8 cellular contexts compared by ENCODE assay signal in genomic region chr16:81431554-81432353, GRCh38. TPM values are rescaled to one million over a fixed set of nuclear protein-coding genes. Genes with fewer than 3 reads are reported as not detected.
DNase-seq lines count a peak whose midpoint lies in the region; ATAC-seq and TF ChIP-seq lines count a peak whose summit lies in the region.
"Had no signal": no experiment of that assay in that cellular context is flagged by ENCODE, and none has a peak within 500 bp of the region (broad histone marks: within the 10 kb centered on the region; RNA-seq: fewer than 3 reads in every experiment).

No MANE protein-coding gene starts in this region.

- H3K9ac ChIP-seq in PC-3 (ENCODE audit: low read length) = peak overlapping the region; percentile 28; the same call in 1 of the 2 replicates

- H3K4me1 ChIP-seq in PC-3 (ENCODE audit: insufficient read depth, low read length) (peaks cover 13% of the 10 kb centered on the region; the same call in 1 of the 2 replicates), heart right ventricle (peaks cover 0 to 16% (median 0%) of the 10 kb centered on the region in 9 donors), upper lobe of right lung (no peaks in the 10 kb centered on the region)

- DNase-seq in PC-3 = peak; percentile 64
- no peak for DNase-seq in heart right ventricle
- peak; percentile 72 for DNase-seq in upper lobe of right lung
- no peak for DNase-seq in KG1 (lab: John Stamatoyannopoulos, UW)
- no peak for DNase-seq in activated CD4-positive, alpha-beta T cell treated with anti-CD3 and anti-CD28 coated beads for 48 hours
- no peak for DNase-seq in GM19240 (ENCODE audit: insufficient read length, low spot score)
- DNase-seq: spleen had no signal

- no peaks in the 10 kb centered on the region for H3K79me2 ChIP-seq in PC-3 (ENCODE audit: low read length)

- BruUV-seq in PC-3 (replicated peaks; lab: Mats Ljungman, UMichigan) = no TSS peak

- H3K36me3 ChIP-seq in PC-3 (ENCODE audit: low read depth, low read length) = no peaks in the 10 kb centered on the region
- no peaks in the 10 kb centered on the region for H3K36me3 ChIP-seq in heart right ventricle
- H3K36me3 ChIP-seq in upper lobe of right lung = no peaks in the 10 kb centered on the region
- H3K36me3 ChIP-seq: spleen had no signal

- H3K27ac ChIP-seq in PC-3 (ENCODE audit: low read length) (peak overlapping the region; percentile 59), heart right ventricle (peak overlapping the region in 2 of 10 donors; percentile 29 to 70), upper lobe of right lung (no peak overlapping the region)

- no peaks in the 10 kb centered on the region for H3F3A ChIP-seq in PC-3 (ENCODE audit: low read length, unreplicated experiment)

- H4K20me1 ChIP-seq in PC-3 (ENCODE audit: low read length) = no peaks in the 10 kb centered on the region

- H2AFZ ChIP-seq in PC-3 (ENCODE audit: low read length) = no peak overlapping the region

- H3K4me2 ChIP-seq in PC-3 (ENCODE audit: low read length) = no peak overlapping the region

- POLR2A ChIA-PET in PC-3 (lab: Charles Lee; ENCODE audit: unreplicated experiment) = no interaction called here

- H3K4me3 ChIP-seq in PC-3 (ENCODE audit: low read length) (no peak overlapping the region), heart right ventricle (no peak overlapping the region), upper lobe of right lung (no peak overlapping the region)
- H3K4me3 ChIP-seq: spleen had no signal

- peak; percentile 36 for ATAC-seq in HG02938 (IDR thresholded peaks at IDR 0.05; ENCODE audit: unreplicated experiment)
- ATAC-seq in PC-3 = peak; percentile 78
- peak in 7 of 8 donors; percentile 32 to 90 (median 73) for ATAC-seq in heart right ventricle
- peak; percentile 93 for ATAC-seq in upper lobe of right lung

- H3K9me2 ChIP-seq in PC-3 (replicated peaks; ENCODE audit: low read length) = no peaks in the 10 kb centered on the region

- CTCF ChIA-PET in PC-3 (lab: Charles Lee) = no interaction called here

- no peak for TF ChIP-seq CTCF in PC-3 (conservative IDR thresholded peaks at IDR 0.05; ENCODE audit: low read depth, low read length)
- no peak for TF ChIP-seq CTCF in heart right ventricle (IDR thresholded peaks at IDR 0.05)
- TF ChIP-seq CTCF in upper lobe of right lung (IDR thresholded peaks at IDR 0.05) = no peak

- 80 to 84% methylated on average over 23 of the region's 23 CpGs for WGBS in heart right ventricle, 2 donors

- no peaks in the 10 kb centered on the region for H3K27me3 ChIP-seq in PC-3 (ENCODE audit: low read length)
- H3K27me3 ChIP-seq in heart right ventricle = peaks cover 0 to under 1% (median 0%) of the 10 kb centered on the region in 7 donors
- no peaks in the 10 kb centered on the region for H3K27me3 ChIP-seq in upper lobe of right lung
- H3K27me3 ChIP-seq: spleen had no signal

- intact Hi-C loops in PC-3 (cut with micrococcal nuclease) (no loop called here), heart right ventricle (cut with DNase I) (no loop called here), upper lobe of right lung (cut with DNase I) (no loop called here)

- H3K9me3 ChIP-seq in PC-3 (ENCODE audit: low read length) (no peaks in the 10 kb centered on the region), heart right ventricle (no peaks in the 10 kb centered on the region), upper lobe of right lung (no peaks in the 10 kb centered on the region)
- H3K9me3 ChIP-seq: spleen had no signal

RNA-seq across cellular contexts. Expression of gene CMIP, which starts 12.9 kb away (rescaled TPM):
- 25.7 and 43.7 TPM in 2 replicates for total RNA-seq in PC-3 (2014; rRNA removed)
- 10 to 100 TPM in 9 of 10 donors, 1 to 10 TPM in 1; 8.8 to 32.8 (median 14.0) TPM for total RNA-seq in heart right ventricle
- 1 to 10 TPM; 5.4 to 7.2 TPM for polyA plus RNA-seq in heart right ventricle
- total RNA-seq in upper lobe of right lung = 73.8 TPM

Comparison
In these comparisons a context has a peak if more than half of its experiments do, and no peak if none do; other contexts are left out.
1. ATAC-seq: peak in every context shown above with its lines; median percentile 93 in upper lobe of right lung; 78 in PC-3; 73 in heart right ventricle; 36 in HG02938.
2. DNase-seq: peak in PC-3 (single experiment) and upper lobe of right lung (single experiment); none in heart right ventricle (0 of 2), KG1 (single experiment), activated CD4-positive, alpha-beta T cell treated with anti-CD3 and anti-CD28 coated beads for 48 hours (single experiment) and GM19240 (single experiment).